15 cellular contexts compared by ENCODE assay signal in the genomic region with DNA sequence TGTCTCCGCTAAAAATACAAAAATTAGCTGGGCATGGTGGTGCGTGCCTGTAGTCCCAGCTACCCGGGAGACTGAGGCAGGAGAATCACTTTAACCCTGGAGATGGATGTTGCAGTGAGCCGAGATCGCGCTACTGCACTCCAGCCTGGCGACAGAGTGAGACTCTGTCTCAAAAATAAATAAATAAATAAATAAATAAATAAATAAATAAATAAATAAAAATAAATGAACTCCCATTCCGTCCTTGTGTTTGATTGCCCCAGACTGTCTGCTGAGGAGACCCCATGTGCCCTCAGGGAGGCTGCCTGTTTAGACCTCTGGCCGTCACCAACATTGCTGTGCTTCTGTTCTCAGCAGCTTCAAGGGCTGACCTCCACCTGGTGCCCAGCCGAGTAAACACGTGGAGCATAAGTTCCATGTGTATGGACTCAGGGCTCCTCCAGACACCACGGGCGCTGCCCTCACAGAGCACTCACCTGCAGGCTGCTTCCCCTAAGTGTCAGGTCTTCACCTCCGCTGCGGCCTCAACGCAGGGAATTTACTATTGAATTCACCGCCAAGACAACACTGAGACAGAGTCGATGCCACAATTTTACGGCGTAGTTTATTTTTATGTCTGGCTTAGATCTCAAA.
"Had no signal": no experiment of that assay in that cellular context is flagged by ENCODE, and none has a peak within 500 bp of the region (broad histone marks: within the 10 kb centered on the region; RNA-seq: fewer than 3 reads in every experiment).

No MANE protein-coding gene starts in this region.

- H3K36me3 ChIP-seq: ascending aorta, esophagus squamous epithelium, lower lobe of right lung, right lobe of liver had no signal

- H3K27me3 ChIP-seq: ascending aorta, esophagus squamous epithelium, right lobe of liver had no signal

- H3K4me1 ChIP-seq: right lobe of liver had no signal

- DNase-seq: activated CD4-positive, alpha-beta T cell treated with anti-CD3 and anti-CD28 coated beads, Interleukin-2, amount 50 U/mL, for 4 hours; activated effector memory CD4-positive, alpha-beta T cell treated with Interleukin-2 at 50 U/mL for 16 hours; activated naive CD8-positive, alpha-beta T cell treated with anti-CD3 and anti-CD28 coated beads for 36 hours; activated T-cell treated with anti-CD3 and anti-CD28 coated beads for 4 hours; esophagus squamous epithelium; foreskin fibroblast; glutamatergic neuron; left cardiac atrium; lower lobe of right lung; psoas muscle; right lobe of liver; stimulated activated naive B cell treated with anti-CD40 and anti-IgM and Interleukin-4, amounts not matched to agents 10 μg/mL and 1 μg/mL and 100 μg/mL, for 72 hours; trophoblast cell had no signal

- H3K27me3 Mint-ChIP-seq: activated naive CD8-positive, alpha-beta T cell treated with anti-CD3 and anti-CD28 coated beads for 36 hours; stimulated activated naive B cell treated with anti-CD40 and anti-IgM and Interleukin-4, amounts not matched to agents 10 μg/mL and 1 μg/mL and 100 μg/mL, for 72 hours had no signal

- H3K27ac ChIP-seq: ascending aorta, esophagus squamous epithelium, lower lobe of right lung, psoas muscle, right lobe of liver had no signal

- H3K27ac Mint-ChIP-seq: activated naive CD8-positive, alpha-beta T cell treated with anti-CD3 and anti-CD28 coated beads for 36 hours had no signal

- H3K4me3 Mint-ChIP-seq: activated naive CD8-positive, alpha-beta T cell treated with anti-CD3 and anti-CD28 coated beads for 36 hours; T-helper 1 cell treated with Interleukin-12 subunit alpha and Interleukin-12 subunit beta and Interleukin-4 antibody, amounts not matched to agents 30 μg/mL and 1 μg/mL, for 36 hours had no signal

- H3K9me3 Mint-ChIP-seq: activated naive CD8-positive, alpha-beta T cell treated with anti-CD3 and anti-CD28 coated beads for 36 hours; T-helper 1 cell treated with Interleukin-12 subunit alpha and Interleukin-12 subunit beta and Interleukin-4 antibody, amounts not matched to agents 30 μg/mL and 1 μg/mL, for 36 hours had no signal

- ATAC-seq: left cardiac atrium; lower lobe of right lung; psoas muscle; right lobe of liver; stimulated activated naive B cell treated with anti-CD40 and anti-IgM and Interleukin-4, amounts not matched to agents 10 μg/mL and 1 μg/mL and 100 μg/mL, for 72 hours had no signal

- H3K4me3 ChIP-seq: ascending aorta, esophagus squamous epithelium, lower lobe of right lung, psoas muscle, right lobe of liver had no signal

- H3K9me3 ChIP-seq: ascending aorta, esophagus squamous epithelium, lower lobe of right lung, psoas muscle, right lobe of liver had no signal
